In the genomic region with DNA sequence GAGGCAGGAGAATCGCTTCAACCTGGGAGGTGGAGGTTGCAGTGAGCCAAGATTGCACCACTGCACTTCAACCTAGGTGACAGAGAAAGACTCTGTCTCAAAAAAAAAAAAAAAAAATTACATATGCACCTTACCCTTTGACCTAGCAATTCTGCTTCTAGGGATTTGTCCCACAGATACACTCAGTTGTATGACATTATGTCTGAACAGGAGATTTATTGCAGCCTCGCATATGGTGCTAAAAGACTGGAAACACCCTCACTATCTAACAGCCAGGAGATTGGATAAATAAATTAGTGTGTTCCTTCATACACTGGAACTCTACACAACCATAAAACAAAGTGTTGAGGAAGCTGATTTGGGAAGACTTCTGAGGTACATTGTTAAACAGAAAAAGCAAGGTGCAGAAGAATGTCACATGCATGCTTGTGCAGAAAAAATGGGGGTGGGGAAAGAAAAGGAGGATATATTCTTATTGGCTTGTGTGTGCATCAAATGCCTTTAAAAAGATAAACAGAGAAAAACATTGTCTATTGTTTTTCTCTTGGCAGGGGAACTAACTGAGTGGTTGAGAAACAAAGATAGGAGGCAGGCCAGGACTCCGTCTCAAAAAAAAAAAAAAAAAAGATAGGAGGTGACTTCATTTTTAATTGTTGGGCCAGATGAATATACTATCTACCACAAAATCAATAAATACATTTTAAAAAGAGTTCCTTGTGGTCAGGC, we compare ENCODE assay signal across 22 cellular contexts. TPM values are rescaled to one million over a fixed set of nuclear protein-coding genes. Genes with fewer than 3 reads are reported as not detected.
DNase-seq lines count a peak whose midpoint lies in the region; ATAC-seq and TF ChIP-seq lines count a peak whose summit lies in the region.
"Had no signal": no experiment of that assay in that cellular context is flagged by ENCODE, and none has a peak within 500 bp of the region (broad histone marks: within the 10 kb centered on the region; RNA-seq: fewer than 3 reads in every experiment).

No MANE protein-coding gene starts in this region.

- no peaks in the 10 kb centered on the region for H3K79me2 ChIP-seq in PC-3 (ENCODE audit: low read length)

- intact Hi-C loops in Calu3 (cut with micrococcal nuclease; ENCODE audit: unreplicated experiment) = loop anchor here (2.0 kb wide), 1 partner anchor 50 kb away; no protein-coding TSS in a partner anchor
- intact Hi-C loops in PC-3 (cut with micrococcal nuclease) = no loop called here

- no peaks in the 10 kb centered on the region for H3K4me1 ChIP-seq in PC-3 (ENCODE audit: insufficient read depth, low read length)
- H3K4me1 ChIP-seq: breast epithelium had no signal

- H2AFZ ChIP-seq in PC-3 (ENCODE audit: low read length) = no peak overlapping the region

- H3F3A ChIP-seq in PC-3 (ENCODE audit: low read length, unreplicated experiment) = no peaks in the 10 kb centered on the region

- no peaks in the 10 kb centered on the region for H4K20me1 ChIP-seq in PC-3 (ENCODE audit: low read length)

- no peak overlapping the region for H3K27ac ChIP-seq in PC-3 (ENCODE audit: low read length)
- H3K27ac ChIP-seq: breast epithelium, epithelial cell of prostate, foreskin keratinocyte, upper lobe of right lung had no signal

- H3K4me1 Mint-ChIP-seq in Calu3 (ENCODE audit: low read depth, unreplicated experiment) = peaks cover 37% of the 10 kb centered on the region
- peaks cover 8% of the 10 kb centered on the region for H3K4me1 Mint-ChIP-seq in nephron progenitor cell
- H3K4me1 Mint-ChIP-seq: activated T-helper 17 cell treated with anti-CD3 and anti-CD28 coated beads, Interleukin-2, amount 50 U/mL, for 72 hours; B cell had no signal

- no peak overlapping the region for H3K4me3 ChIP-seq in PC-3 (ENCODE audit: low read length)
- H3K4me3 ChIP-seq in fibroblast of pulmonary artery (replicated peaks; ENCODE audit: low read depth, low read length) = no peak overlapping the region
- H3K4me3 ChIP-seq: breast epithelium, smooth muscle cell, upper lobe of right lung had no signal

- no peak overlapping the region for H3K4me2 ChIP-seq in PC-3 (ENCODE audit: low read length)
- H3K4me2 ChIP-seq: smooth muscle cell had no signal

- no peak overlapping the region for H3K9ac ChIP-seq in PC-3 (ENCODE audit: low read length)

- no peaks in the 10 kb centered on the region for H3K9me2 ChIP-seq in PC-3 (replicated peaks; ENCODE audit: low read length)

- H3K27me3 Mint-ChIP-seq in Calu3 (ENCODE audit: unreplicated experiment) = no peaks in the 10 kb centered on the region
- H3K27me3 Mint-ChIP-seq in nephron progenitor cell (ENCODE audit: low read depth, poor library complexity) = peaks cover 3% of the 10 kb centered on the region
- H3K27me3 Mint-ChIP-seq: activated naive CD8-positive, alpha-beta T cell treated with anti-CD3 and anti-CD28 coated beads, Interleukin-2, amount 10 ng/mL, durations not matched to agents 7 days and 5 days; activated T-helper 17 cell treated with anti-CD3 and anti-CD28 coated beads, Interleukin-2, amount 50 U/mL, for 72 hours; B cell; stimulated activated naive CD8-positive, alpha-beta T cell treated with anti-CD3 and anti-CD28 coated beads, Interleukin-15, Interleukin-2, amounts not matched to agents 100 ng/mL and 50 ng/mL, for 24 hours had no signal

- BruUV-seq in Calu3 (replicated peaks; lab: Mats Ljungman, UMichigan) (no TSS peak), PC-3 (replicated peaks; lab: Mats Ljungman, UMichigan) (no TSS peak)

- H3K4me3 Mint-ChIP-seq in Calu3 (ENCODE audit: low read depth, unreplicated experiment) (no peak overlapping the region), nephron progenitor cell (no peak overlapping the region)
- H3K4me3 Mint-ChIP-seq: activated naive CD8-positive, alpha-beta T cell treated with anti-CD3 and anti-CD28 coated beads, Interleukin-2, amount 10 ng/mL, durations not matched to agents 7 days and 5 days; activated T-helper 17 cell treated with anti-CD3 and anti-CD28 coated beads, Interleukin-2, amount 50 U/mL, for 72 hours; B cell; neural crest cell; stimulated activated naive CD8-positive, alpha-beta T cell treated with anti-CD3 and anti-CD28 coated beads, Interleukin-15, Interleukin-2, amounts not matched to agents 100 ng/mL and 50 ng/mL, for 24 hours had no signal

- H3K9me3 Mint-ChIP-seq in Calu3 (ENCODE audit: low read depth, unreplicated experiment) (no peaks in the 10 kb centered on the region), nephron progenitor cell (no peaks in the 10 kb centered on the region)
- H3K9me3 Mint-ChIP-seq: activated naive CD8-positive, alpha-beta T cell treated with anti-CD3 and anti-CD28 coated beads, Interleukin-2, amount 10 ng/mL, durations not matched to agents 7 days and 5 days; activated T-helper 17 cell treated with anti-CD3 and anti-CD28 coated beads, Interleukin-2, amount 50 U/mL, for 72 hours; neural crest cell; stimulated activated naive CD8-positive, alpha-beta T cell treated with anti-CD3 and anti-CD28 coated beads, Interleukin-15, Interleukin-2, amounts not matched to agents 100 ng/mL and 50 ng/mL, for 24 hours had no signal

- H3K9me3 ChIP-seq in PC-3 (ENCODE audit: low read length) = no peaks in the 10 kb centered on the region
- H3K9me3 ChIP-seq: breast epithelium, upper lobe of right lung had no signal

- DNase-seq in Calu3 = no peak
- DNase-seq in PC-3 = no peak
- peak; percentile 73 for DNase-seq in fibroblast of pulmonary artery (ENCODE audit: low read depth)
- DNase-seq in nephron progenitor cell = no peak
- DNase-seq in epidermal melanocyte (ENCODE audit: insufficient read length, low spot score) = no peak
- DNase-seq in stimulated activated CD4-positive, alpha-beta T cell treated with anti-CD3 and anti-CD28 coated beads, Interleukin-4, amount 100 ng/mL, for 24 hours = no peak
- DNase-seq: activated CD4-positive, alpha-beta T cell treated with anti-CD3 and anti-CD28 coated beads for 4 hours; activated naive CD8-positive, alpha-beta T cell treated with anti-CD3 and anti-CD28 coated beads, Interleukin-2, amount 10 ng/mL, durations not matched to agents 7 days and 5 days; foreskin keratinocyte; NCI-H1092 treated with DMSO at 0.1 percent for 48 hours; NCI-H2081 treated with DMSO at 0.1 percent for 48 hours; NCI-H510A; stimulated activated CD4-positive, alpha-beta T cell treated with anti-CD3 and anti-CD28 coated beads, Interleukin-4, amount 100 ng/mL, for 1 hour had no signal

- CTCF ChIA-PET in Calu3 (lab: Charles Lee) = interaction anchor here (0.7 to 2.2 kb wide), 3 partner anchors 11 to 20 kb away, joined by 3 to 8 read pairs (median 4); no protein-coding TSS in a partner anchor
- CTCF ChIA-PET in PC-3 (lab: Charles Lee) = no interaction called here

- H3K36me3 ChIP-seq in PC-3 (ENCODE audit: low read depth, low read length) = no peaks in the 10 kb centered on the region
- H3K36me3 ChIP-seq: breast epithelium, upper lobe of right lung had no signal

- H3K27me3 ChIP-seq in PC-3 (ENCODE audit: low read length) = no peaks in the 10 kb centered on the region
- H3K27me3 ChIP-seq: breast epithelium, foreskin keratinocyte, upper lobe of right lung had no signal

- H3K27ac Mint-ChIP-seq in Calu3 (ENCODE audit: unreplicated experiment) = peak overlapping the region; percentile 6
- H3K27ac Mint-ChIP-seq in nephron progenitor cell = peak overlapping the region; percentile 46
- H3K27ac Mint-ChIP-seq: activated naive CD8-positive, alpha-beta T cell treated with anti-CD3 and anti-CD28 coated beads, Interleukin-2, amount 10 ng/mL, durations not matched to agents 7 days and 5 days; activated T-helper 17 cell treated with anti-CD3 and anti-CD28 coated beads, Interleukin-2, amount 50 U/mL, for 72 hours; B cell; stimulated activated naive CD8-positive, alpha-beta T cell treated with anti-CD3 and anti-CD28 coated beads, Interleukin-15, Interleukin-2, amounts not matched to agents 100 ng/mL and 50 ng/mL, for 24 hours had no signal

- H3K36me3 Mint-ChIP-seq in Calu3 (ENCODE audit: insufficient read depth, unreplicated experiment) = peaks cover 31% of the 10 kb centered on the region
- H3K36me3 Mint-ChIP-seq in nephron progenitor cell (ENCODE audit: low read depth) = peaks cover 14% of the 10 kb centered on the region

- TF ChIP-seq CTCF in Calu3 (IDR thresholded peaks at IDR 0.05; ENCODE audit: unreplicated experiment) = no peak
- TF ChIP-seq CTCF in PC-3 (conservative IDR thresholded peaks at IDR 0.05; ENCODE audit: low read depth, low read length) = no peak
- TF ChIP-seq CTCF in fibroblast of pulmonary artery (IDR thresholded peaks at IDR 0.05; ENCODE audit: low read length, missing control alignments) = no peak
- no peak for TF ChIP-seq CTCF in nephron progenitor cell (IDR thresholded peaks at IDR 0.05)

- peak; percentile 11; the same call in 1 of the 2 replicates for ATAC-seq in PC-3
- ATAC-seq in GM21576 (IDR thresholded peaks at IDR 0.05; ENCODE audit: unreplicated experiment) = no peak
- ATAC-seq: activated T-helper 17 cell treated with anti-CD3 and anti-CD28 coated beads, Interleukin-2, amount 50 U/mL, for 72 hours; foreskin keratinocyte; upper lobe of right lung had no signal

- POLR2A ChIA-PET in PC-3 (lab: Charles Lee; ENCODE audit: unreplicated experiment) = no interaction called here

RNA-seq across cellular contexts. Expression of a gene that starts 30.9 kb away (rescaled TPM):
- 23.4 and 24.4 TPM in 2 replicates for total RNA-seq in Calu3 (2022)
- 31.0 and 31.5 TPM in 2 replicates for total RNA-seq in PC-3 (2014; rRNA removed)

RNA-seq across cellular contexts. Expression of a gene that starts 59.0 kb away (rescaled TPM):
- total RNA-seq in Calu3 (2022) (10.7 and 13.6 TPM in 2 replicates), PC-3 (2014; rRNA removed) (7.0 and 9.0 TPM in 2 replicates)
